ENCODE assay signal across 1 cellular context in genomic region chr3:46673151-46674030, GRCh38.
TF ChIP-seq lines count a peak whose summit lies in the region.

No MANE protein-coding gene starts in this region.

TF ChIP-seq in K562, 482 proteins besides CTCF, POLR2A, EP300 and RAD21:
- TF ChIP-seq GABPB1 (CRISPR knock-in tag; IDR thresholded peaks at IDR 0.05) (0 out of 2 replicates have a peak, but pooled peaks have one; percentile 19), LEF1 (IDR thresholded peaks at IDR 0.05) (no peak), PRDM10 (IDR thresholded peaks at IDR 0.05; ENCODE audit: partially characterized antibody) (peak; percentile 9), SMARCE1 (IDR thresholded peaks at IDR 0.05) (no peak), SNIP1 (IDR thresholded peaks at IDR 0.05; ENCODE audit: low read depth) (no peak), CHCHD3 (CRISPR knock-in tag; IDR thresholded peaks at IDR 0.05) (no peak), ZC3H11A (IDR thresholded peaks at IDR 0.05; ENCODE audit: low read depth, low read length) (no peak)
- TF ChIP-seq, protein P1, sequence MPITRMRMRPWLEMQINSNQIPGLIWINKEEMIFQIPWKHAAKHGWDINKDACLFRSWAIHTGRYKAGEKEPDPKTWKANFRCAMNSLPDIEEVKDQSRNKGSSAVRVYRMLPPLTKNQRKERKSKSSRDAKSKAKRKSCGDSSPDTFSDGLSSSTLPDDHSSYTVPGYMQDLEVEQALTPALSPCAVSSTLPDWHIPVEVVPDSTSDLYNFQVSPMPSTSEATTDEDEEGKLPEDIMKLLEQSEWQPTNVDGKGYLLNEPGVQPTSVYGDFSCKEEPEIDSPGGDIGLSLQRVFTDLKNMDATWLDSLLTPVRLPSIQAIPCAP (CRISPR knock-in tag; IDR thresholded peaks at IDR 0.05; ENCODE audit: borderline replicate concordance), result no peak
- TF ChIP-seq, protein P2, sequence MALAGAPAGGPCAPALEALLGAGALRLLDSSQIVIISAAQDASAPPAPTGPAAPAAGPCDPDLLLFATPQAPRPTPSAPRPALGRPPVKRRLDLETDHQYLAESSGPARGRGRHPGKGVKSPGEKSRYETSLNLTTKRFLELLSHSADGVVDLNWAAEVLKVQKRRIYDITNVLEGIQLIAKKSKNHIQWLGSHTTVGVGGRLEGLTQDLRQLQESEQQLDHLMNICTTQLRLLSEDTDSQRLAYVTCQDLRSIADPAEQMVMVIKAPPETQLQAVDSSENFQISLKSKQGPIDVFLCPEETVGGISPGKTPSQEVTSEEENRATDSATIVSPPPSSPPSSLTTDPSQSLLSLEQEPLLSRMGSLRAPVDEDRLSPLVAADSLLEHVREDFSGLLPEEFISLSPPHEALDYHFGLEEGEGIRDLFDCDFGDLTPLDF (CRISPR knock-in tag; IDR thresholded peaks at IDR 0.05), result no peak
